ENCODE assay signal across 22 cellular contexts in genomic region chr7:30734497-30734896, GRCh38. TPM values are rescaled to one million over a fixed set of nuclear protein-coding genes. Genes with fewer than 3 reads are reported as not detected.
DNase-seq lines count a peak whose midpoint lies in the region; ATAC-seq and TF ChIP-seq lines count a peak whose summit lies in the region.
"Had no signal": no experiment of that assay in that cellular context is flagged by ENCODE, and none has a peak within 500 bp of the region (broad histone marks: within the 10 kb centered on the region; RNA-seq: fewer than 3 reads in every experiment).

No MANE protein-coding gene starts in this region.

- H3K4me1 ChIP-seq in CD4-positive, CD25-positive, alpha-beta regulatory T cell (ENCODE audit: control insufficient read depth, insufficient read depth, low read length, poor library complexity, severe bottlenecking), result peaks cover 34% of the 10 kb centered on the region
- H3K4me1 ChIP-seq in osteoblast (ENCODE audit: insufficient read depth, low read length), result no peaks in the 10 kb centered on the region

- H3K4me2 ChIP-seq in osteoblast (ENCODE audit: insufficient read depth, low read length), result no peak overlapping the region

- no peak overlapping the region for H2AFZ ChIP-seq in osteoblast (ENCODE audit: low read length)

- no peaks in the 10 kb centered on the region for H3K36me3 Mint-ChIP-seq in CD4-positive, CD25-positive, alpha-beta regulatory T cell
- H3K36me3 Mint-ChIP-seq in T-cell (no peaks in the 10 kb centered on the region), endothelial cell (ENCODE audit: low read depth, unreplicated experiment) (no peaks in the 10 kb centered on the region)

- peaks cover 16 to 74% (median 29%) of the 10 kb centered on the region in 4 donors for H3K4me1 Mint-ChIP-seq in CD4-positive, CD25-positive, alpha-beta regulatory T cell
- H3K4me1 Mint-ChIP-seq in T-cell, result peaks cover 47 to 72% (median 53%) of the 10 kb centered on the region in 3 donors
- peaks cover 5% of the 10 kb centered on the region for H3K4me1 Mint-ChIP-seq in endothelial cell (ENCODE audit: unreplicated experiment)

- peak overlapping the region; percentile 47 to 89 (median 88) for H3K27ac Mint-ChIP-seq in CD4-positive, CD25-positive, alpha-beta regulatory T cell
- peak overlapping the region; percentile 52 to 55 for H3K27ac Mint-ChIP-seq in T-cell
- H3K27ac Mint-ChIP-seq in endothelial cell (ENCODE audit: unreplicated experiment), result peak overlapping the region; percentile 18

- H3K4me3 ChIP-seq in CD4-positive, CD25-positive, alpha-beta regulatory T cell (ENCODE audit: low read depth, low read length), result no peak overlapping the region
- no peak overlapping the region for H3K4me3 ChIP-seq in osteoblast (ENCODE audit: insufficient read depth, low read length)
- H3K4me3 ChIP-seq: SK-N-MC had no signal

- no peaks in the 10 kb centered on the region for H3K36me3 ChIP-seq in CD4-positive, CD25-positive, alpha-beta regulatory T cell (ENCODE audit: control insufficient read depth, insufficient read depth, low read length)
- H3K36me3 ChIP-seq in osteoblast (ENCODE audit: insufficient read depth, low read length), result no peaks in the 10 kb centered on the region

- no peaks in the 10 kb centered on the region for H3K79me2 ChIP-seq in osteoblast (ENCODE audit: insufficient read depth, low read length)

- no peaks in the 10 kb centered on the region for H3K27me3 ChIP-seq in CD4-positive, CD25-positive, alpha-beta regulatory T cell (ENCODE audit: control insufficient read depth, insufficient read depth, low read length)
- H3K27me3 ChIP-seq in osteoblast (ENCODE audit: insufficient read depth, low read length), result peaks cover 48% of the 10 kb centered on the region

- TF ChIP-seq CTCF in endothelial cell (IDR thresholded peaks at IDR 0.05; ENCODE audit: unreplicated experiment), result no peak
- no peak for TF ChIP-seq CTCF in osteoblast (IDR thresholded peaks at IDR 0.05; ENCODE audit: extremely low read depth, low read depth, low read length)

- peaks cover 0 to 1% (median 0%) of the 10 kb centered on the region in 7 donors for H3K9me3 Mint-ChIP-seq in CD4-positive, CD25-positive, alpha-beta regulatory T cell
- H3K9me3 Mint-ChIP-seq in T-cell (no peaks in the 10 kb centered on the region), endothelial cell (ENCODE audit: unreplicated experiment) (no peaks in the 10 kb centered on the region)

- no peak for DNase-seq in CD4-positive, CD25-positive, alpha-beta regulatory T cell
- no peak for DNase-seq in T-cell
- DNase-seq in endothelial cell (ENCODE audit: low spot score), result no peak
- DNase-seq in osteoblast (ENCODE audit: insufficient read length, low spot score, missing footprints), result peak; percentile 62
- DNase-seq in NCI-H2081 (lab: John Stamatoyannopoulos, UW), result no peak
- no peak for DNase-seq in iPS-NIHi7 (ENCODE audit: extremely low spot score)
- DNase-seq: AML-193, C1 segment of cervical spinal cord, KBM-7, NCI-H1092, NCI-H1436, NCI-H187 treated with DMSO at 0.1 percent for 48 hours, NCI-H2227 treated with DMSO at 0.1 percent for 48 hours, NCI-H510A, NCI-H748 treated with DMSO at 0.1 percent for 48 hours, SHP77 treated with DMSO at 0.1 percent for 48 hours had no signal

- POLR2A ChIA-PET in T-cell (lab: Charles Lee), result interaction anchor here in 1 of 2 donors (0.6 kb wide), 1 partner anchor 110 kb away, joined by 3 read pairs; no protein-coding TSS in a partner anchor

- H4K20me1 ChIP-seq in osteoblast (ENCODE audit: insufficient read depth, low read length), result no peaks in the 10 kb centered on the region

- CTCF ChIA-PET in T-cell (lab: Charles Lee), result interaction anchor here (1.2 to 1.4 kb wide), 2 partner anchors 11 to 31 kb away, joined by 3 read pairs; no protein-coding TSS in a partner anchor

- H3K9me3 ChIP-seq in CD4-positive, CD25-positive, alpha-beta regulatory T cell (ENCODE audit: control insufficient read depth in 2 of 2, low read length in 2 of 2), result no peaks in the 10 kb centered on the region
- H3K9me3 ChIP-seq in osteoblast (ENCODE audit: low read depth, low read length), result no peaks in the 10 kb centered on the region

- H3K27me3 Mint-ChIP-seq in CD4-positive, CD25-positive, alpha-beta regulatory T cell, result no peaks in the 10 kb centered on the region
- H3K27me3 Mint-ChIP-seq in T-cell (no peaks in the 10 kb centered on the region), endothelial cell (ENCODE audit: unreplicated experiment) (peaks cover 9% of the 10 kb centered on the region)

- H3K27ac ChIP-seq in CD4-positive, CD25-positive, alpha-beta regulatory T cell (ENCODE audit: insufficient read depth, low read length, poor library complexity, severe bottlenecking), result no peak overlapping the region
- no peak overlapping the region for H3K27ac ChIP-seq in osteoblast (ENCODE audit: low read depth, low read length)
- H3K27ac ChIP-seq: RWPE1, SK-N-MC had no signal

- no peak overlapping the region for H3K4me3 Mint-ChIP-seq in CD4-positive, CD25-positive, alpha-beta regulatory T cell
- H3K4me3 Mint-ChIP-seq in T-cell, result no peak overlapping the region
- H3K4me3 Mint-ChIP-seq in endothelial cell (ENCODE audit: unreplicated experiment), result no peak overlapping the region

- ATAC-seq in CD4-positive, CD25-positive, alpha-beta regulatory T cell (ENCODE audit: low read depth in 2 of 2), result no peak
- ATAC-seq in T-cell (replicated peaks in 1 of 4), result no peak
- ATAC-seq in GM18519 (IDR thresholded peaks at IDR 0.05; ENCODE audit: low FRiP score, unreplicated experiment), result no peak
- ATAC-seq: HepG2 had no signal

RNA-seq across cellular contexts. Expression of gene INMT, which starts 17.4 kb away (rescaled TPM):
- not detected for total RNA-seq in CD4-positive, CD25-positive, alpha-beta regulatory T cell
- under 1 TPM in 2 of 4 donors, not detected in 2; 0.14 to 0.16 TPM for polyA plus RNA-seq in CD4-positive, CD25-positive, alpha-beta regulatory T cell
- total RNA-seq in T-cell (1 to 10 TPM in 1 of 5 donors, under 1 TPM in 4; 0.14 to 1.7 (median 0.75) TPM), endothelial cell (ENCODE audit: unreplicated experiment) (1.4 TPM), osteoblast (0.72 and 1.5 TPM in 2 replicates)
- total RNA-seq: A172, HepG2 had no signal
- polyA plus RNA-seq: HepG2 had no signal

RNA-seq across cellular contexts. Expression of gene MINDY4, which starts 36.7 kb away (rescaled TPM):
- total RNA-seq in CD4-positive, CD25-positive, alpha-beta regulatory T cell, result 0.49 TPM
- polyA plus RNA-seq in CD4-positive, CD25-positive, alpha-beta regulatory T cell, result 1 to 10 TPM in 1 of 4 donors, under 1 TPM in 3; 0.17 to 1.0 (median 0.53) TPM
- total RNA-seq in T-cell, result 1 to 10 TPM in 4 of 5 donors, under 1 TPM in 1; 0.60 to 1.7 (median 1.2) TPM
- 4.7 TPM for total RNA-seq in endothelial cell (ENCODE audit: unreplicated experiment)
- 8.5 and 10.5 TPM in 2 replicates for total RNA-seq in osteoblast
- total RNA-seq: HepG2 had no signal
- polyA plus RNA-seq: HepG2 had no signal

RNA-seq across cellular contexts. Expression of gene CRHR2, which starts 52.2 kb away (rescaled TPM):
- total RNA-seq in CD4-positive, CD25-positive, alpha-beta regulatory T cell, result not detected
- not detected for polyA plus RNA-seq in CD4-positive, CD25-positive, alpha-beta regulatory T cell
- total RNA-seq in T-cell, result under 1 TPM in 1 of 5 donors, not detected in 4; 0.09 TPM
- total RNA-seq in endothelial cell (ENCODE audit: unreplicated experiment), result 0.38 TPM
- total RNA-seq in osteoblast, result not detected in 2 replicates
- total RNA-seq: A172, HepG2 had no signal
- polyA plus RNA-seq: AG04450, HepG2 had no signal

Comparison
In these comparisons a context has a peak if more than half of its experiments do, and no peak if none do; other contexts are left out.
1. H3K27ac Mint-ChIP-seq: peak in every context shown above with its lines; median percentile 88 in CD4-positive, CD25-positive, alpha-beta regulatory T cell; 54 in T-cell; 18 in endothelial cell.